Comparison of ENCODE assay signal across 8 cellular contexts in genomic region chr7:129053938-129054437, GRCh38. TPM values are rescaled to one million over a fixed set of nuclear protein-coding genes. Genes with fewer than 3 reads are reported as not detected.
DNase-seq lines count a peak whose midpoint lies in the region; ATAC-seq and TF ChIP-seq lines count a peak whose summit lies in the region.

No MANE protein-coding gene starts in this region.

- peak overlapping the region; percentile 98 to 99 for H3K27ac ChIP-seq in mucosa of rectum (ENCODE audit: low read depth in 2 of 2, low read length in 2 of 2)

- H3K27me3 ChIP-seq in mucosa of rectum (ENCODE audit: control insufficient read depth in 2 of 2, insufficient read depth in 2 of 2, low read length in 2 of 2), result no peaks in the 10 kb centered on the region

- DNase-seq in MV-4-11 (lab: John Stamatoyannopoulos, UW) (peak; percentile 56), chondrocyte (ENCODE audit: low spot score) (no peak), foreskin melanocyte (no peak), NCI-H2029 (lab: John Stamatoyannopoulos, UW) (no peak)

- H3K27me3 Mint-ChIP-seq in chondrocyte (ENCODE audit: low read depth), result peaks cover 6% of the 10 kb centered on the region

- no peaks in the 10 kb centered on the region for H3K9me3 ChIP-seq in mucosa of rectum (ENCODE audit: control insufficient read depth in 2 of 2, low read length in 2 of 2)

- peak overlapping the region; percentile 86 for H3K4me3 Mint-ChIP-seq in chondrocyte (ENCODE audit: unreplicated experiment)

- no peak for ATAC-seq in HG03442 (IDR thresholded peaks at IDR 0.05; ENCODE audit: unreplicated experiment)
- ATAC-seq in HG03432 (IDR thresholded peaks at IDR 0.05; ENCODE audit: unreplicated experiment), result no peak

- no peaks in the 10 kb centered on the region for H3K9me3 Mint-ChIP-seq in chondrocyte (ENCODE audit: low read depth)

- H3K4me3 ChIP-seq in GM08714 (ENCODE audit: low read length) (peak overlapping the region; percentile 98), mucosa of rectum (ENCODE audit: low read length in 2 of 2) (peak overlapping the region; percentile 97 to 99)

- peaks cover 5% of the 10 kb centered on the region for H3K36me3 Mint-ChIP-seq in chondrocyte (ENCODE audit: low read depth)

- H3K36me3 ChIP-seq in mucosa of rectum (ENCODE audit: control insufficient read depth in 2 of 2, insufficient read depth in 2 of 2, low read length in 2 of 2), result peaks cover 2 to 3% of the 10 kb centered on the region in 2 donors

- H3K4me1 Mint-ChIP-seq in chondrocyte (ENCODE audit: low read depth), result peaks cover 34% of the 10 kb centered on the region

- TF ChIP-seq CTCF in chondrocyte (IDR thresholded peaks at IDR 0.05), result no peak

- peaks cover 11 to 12% of the 10 kb centered on the region in 2 donors for H3K4me1 ChIP-seq in mucosa of rectum (ENCODE audit: control insufficient read depth in 2 of 2, insufficient read depth in 2 of 2, low read length in 2 of 2)

- H3K9ac ChIP-seq in mucosa of rectum (ENCODE audit: low read depth in 1 of 2, low read length in 2 of 2), result peak overlapping the region; percentile 89 to 98

- peak overlapping the region; percentile 99 for H3K27ac Mint-ChIP-seq in chondrocyte (ENCODE audit: unreplicated experiment)

RNA-seq across cellular contexts. Expression of gene TNPO3, which starts 0.9 kb away (rescaled TPM):
- 39.5 to 44.0 TPM (median 43.9 TPM) in 3 replicates for total RNA-seq in chondrocyte
